ENCODE assay signal across 16 cellular contexts in the genomic region with DNA sequence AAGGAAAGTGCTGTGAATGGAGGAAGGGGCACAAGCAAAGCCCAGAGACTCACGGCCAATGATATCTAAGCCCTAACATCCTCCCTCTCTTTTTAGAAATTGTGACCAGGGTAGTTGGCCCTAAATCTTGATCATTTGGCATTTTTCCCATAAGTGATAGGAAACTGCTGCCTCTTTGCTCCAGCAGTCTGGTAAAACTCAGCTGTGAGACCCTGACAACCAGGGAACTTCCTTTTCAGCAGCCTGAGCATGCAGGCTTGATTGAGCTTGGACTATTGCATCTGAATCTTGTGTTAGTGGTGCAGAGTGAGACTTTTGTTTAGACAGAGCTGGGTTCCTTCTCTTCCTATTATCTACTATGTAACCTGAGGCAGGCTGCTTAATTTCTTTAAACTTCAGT.
"Had no signal": no experiment of that assay in that cellular context is flagged by ENCODE, and none has a peak within 500 bp of the region (broad histone marks: within the 10 kb centered on the region; RNA-seq: fewer than 3 reads in every experiment).

No MANE protein-coding gene starts in this region.

- H3K4me1 ChIP-seq: psoas muscle, right lobe of liver had no signal

- H3K4me3 Mint-ChIP-seq: activated naive CD8-positive, alpha-beta T cell treated with anti-CD3 and anti-CD28 coated beads for 36 hours; natural killer cell; T-helper 1 cell treated with Interleukin-12 subunit alpha and Interleukin-12 subunit beta and Interleukin-4 antibody, amounts not matched to agents 30 μg/mL and 1 μg/mL, for 36 hours had no signal

- H3K9me3 Mint-ChIP-seq: activated naive CD8-positive, alpha-beta T cell treated with anti-CD3 and anti-CD28 coated beads for 36 hours; natural killer cell; stimulated activated naive B cell treated with anti-CD40 and anti-IgM and Interleukin-4, amounts not matched to agents 10 μg/mL and 1 μg/mL and 100 μg/mL, for 72 hours; T-helper 1 cell treated with Interleukin-12 subunit alpha and Interleukin-12 subunit beta and Interleukin-4 antibody, amounts not matched to agents 30 μg/mL and 1 μg/mL, for 36 hours had no signal

- ATAC-seq: left cardiac atrium, mucosa of descending colon, natural killer cell, psoas muscle had no signal

- H3K27ac Mint-ChIP-seq: activated naive CD8-positive, alpha-beta T cell treated with anti-CD3 and anti-CD28 coated beads for 36 hours; natural killer cell; stimulated activated naive B cell treated with anti-CD40 and anti-IgM and Interleukin-4, amounts not matched to agents 10 μg/mL and 1 μg/mL and 100 μg/mL, for 72 hours; T-helper 1 cell treated with Interleukin-12 subunit alpha and Interleukin-12 subunit beta and Interleukin-4 antibody, amounts not matched to agents 30 μg/mL and 1 μg/mL, for 36 hours had no signal

- H3K36me3 Mint-ChIP-seq: activated naive CD8-positive, alpha-beta T cell treated with anti-CD3 and anti-CD28 coated beads for 36 hours; natural killer cell; stimulated activated naive B cell treated with anti-CD40 and anti-IgM and Interleukin-4, amounts not matched to agents 10 μg/mL and 1 μg/mL and 100 μg/mL, for 72 hours had no signal

- H3K4me3 ChIP-seq: esophagus muscularis mucosa, lung, mucosa of descending colon, psoas muscle, right lobe of liver had no signal

- H3K4me1 Mint-ChIP-seq: activated naive CD8-positive, alpha-beta T cell treated with anti-CD3 and anti-CD28 coated beads for 36 hours had no signal

- H3K36me3 ChIP-seq: brain microvascular endothelial cell, esophagus muscularis mucosa, right lobe of liver had no signal

- H3K27ac ChIP-seq: brain microvascular endothelial cell, esophagus muscularis mucosa, psoas muscle, right lobe of liver had no signal

- H3K9me3 ChIP-seq: esophagus muscularis mucosa, mucosa of descending colon, psoas muscle, right lobe of liver had no signal

- DNase-seq: activated CD4-positive, alpha-beta T cell treated with anti-CD3 and anti-CD28 coated beads, Interleukin-2, amount 50 U/mL, for 48 hours; activated gamma-delta T cell; activated naive CD8-positive, alpha-beta T cell treated with anti-CD3 and anti-CD28 coated beads for 36 hours; activated T-cell treated with anti-CD3 and anti-CD28 coated beads, Interleukin-2, amount 50 U/mL, for 48 hours; brain microvascular endothelial cell; left cardiac atrium; mucosa of descending colon; natural killer cell; psoas muscle; right lobe of liver; stimulated activated CD4-positive, alpha-beta T cell treated with anti-CD3 and anti-CD28 coated beads, Interleukin-1b, Interleukin-23, amount 100 ng/mL, for 48 hours; stimulated activated naive B cell treated with anti-CD40 and anti-IgM and Interleukin-4, amounts not matched to agents 10 μg/mL and 1 μg/mL and 100 μg/mL, for 72 hours; trophoblast cell had no signal

- H3K27me3 ChIP-seq: brain microvascular endothelial cell, esophagus muscularis mucosa, right lobe of liver had no signal

- H3K27me3 Mint-ChIP-seq: stimulated activated naive B cell treated with anti-CD40 and anti-IgM and Interleukin-4, amounts not matched to agents 10 μg/mL and 1 μg/mL and 100 μg/mL, for 72 hours had no signal
